Comparison of ENCODE assay signal across 1 cellular context in genomic region chr3:15098503-15099363, GRCh38.
A peak's percentile ranks its signal among the peaks of the same experiment; 100 is the strongest.
TF ChIP-seq lines count a peak whose summit lies in the region.

RBSN (minus strand) TSS chr3:15099148; CDS start chr3:15096120, 3,028 bp downstream.

TF ChIP-seq in HEK293, 187 proteins besides CTCF, POLR2A, EP300 and RAD21 (continued from another document and continues in another):
- TF ChIP-seq TSHZ1 (tag by site-specific recombination; IDR thresholded peaks at IDR 0.05; ENCODE audit: borderline replicate concordance) = no peak
- TF ChIP-seq IKZF3 (tag by site-specific recombination; IDR thresholded peaks at IDR 0.05) = no peak
- TF ChIP-seq ZBTB26 (tag by site-specific recombination; optimal IDR thresholded peaks at IDR 0.05) = peak; percentile 63
- TF ChIP-seq ZNF2 (tag by site-specific recombination; IDR thresholded peaks at IDR 0.05) = peak; percentile 94
- no peak for TF ChIP-seq ZNF433 (tag by site-specific recombination; IDR thresholded peaks at IDR 0.05; ENCODE audit: low read depth)
- TF ChIP-seq ZBTB17 (tag by site-specific recombination; IDR thresholded peaks at IDR 0.05) = peak; percentile 100
- TF ChIP-seq OSR2 (tag by site-specific recombination; IDR thresholded peaks at IDR 0.05) = no peak
- TF ChIP-seq SCRT1 (tag by site-specific recombination; IDR thresholded peaks at IDR 0.05; ENCODE audit: borderline replicate concordance) = no peak
- no peak for TF ChIP-seq ZNF174 (tag by site-specific recombination; IDR thresholded peaks at IDR 0.05)
- peak; percentile 29; the same call in 1 of the 2 replicates for TF ChIP-seq ZBTB48 (tag by site-specific recombination; IDR thresholded peaks at IDR 0.05)
- no peak for TF ChIP-seq ZNF423 (tag by site-specific recombination; IDR thresholded peaks at IDR 0.05)
- peak; percentile 57; the same call in 1 of the 2 replicates for TF ChIP-seq ZNF133 (tag by site-specific recombination; IDR thresholded peaks at IDR 0.05)
- TF ChIP-seq KLF8 (tag by site-specific recombination; IDR thresholded peaks at IDR 0.05) = peak; percentile 99
- TF ChIP-seq ZNF24 (tag by site-specific recombination; IDR thresholded peaks at IDR 0.05) = peak; percentile 81
- TF ChIP-seq ZNF19 (tag by site-specific recombination; IDR thresholded peaks at IDR 0.05; ENCODE audit: low read depth) = no peak
- TF ChIP-seq ZNF211 (tag by site-specific recombination; IDR thresholded peaks at IDR 0.05; ENCODE audit: low read depth) = no peak
- peak; percentile 34; the same call in 1 of the 2 replicates for TF ChIP-seq ZBTB44 (tag by site-specific recombination; IDR thresholded peaks at IDR 0.05)
- peak; percentile 81; the same call in 1 of the 2 replicates for TF ChIP-seq ZSCAN5A (tag by site-specific recombination; IDR thresholded peaks at IDR 0.05)
- TF ChIP-seq ZNF488 (tag by site-specific recombination; IDR thresholded peaks at IDR 0.05) = no peak
- no peak for TF ChIP-seq ZFP41 (tag by site-specific recombination; IDR thresholded peaks at IDR 0.05; ENCODE audit: borderline replicate concordance)
- no peak for TF ChIP-seq ZNF791 (tag by site-specific recombination; IDR thresholded peaks at IDR 0.05)
- TF ChIP-seq ZNF239 (tag by site-specific recombination; IDR thresholded peaks at IDR 0.05) = peak; percentile 63; the same call in 1 of the 2 replicates
- TF ChIP-seq KLF16 (tag by site-specific recombination; IDR thresholded peaks at IDR 0.05) = peak; percentile 97
- no peak for TF ChIP-seq BCL11A (tag by site-specific recombination; IDR thresholded peaks at IDR 0.05; ENCODE audit: low read depth)
- TF ChIP-seq GLIS2 (tag by site-specific recombination; IDR thresholded peaks at IDR 0.05) = peak; percentile 75
- TF ChIP-seq YY1 (tag by site-specific recombination; IDR thresholded peaks at IDR 0.05) = peak; percentile 97
- peak; percentile 92 for TF ChIP-seq ZNF600 (tag by site-specific recombination; IDR thresholded peaks at IDR 0.05)
- peak; percentile 95 for TF ChIP-seq ZNF660 (tag by site-specific recombination; IDR thresholded peaks at IDR 0.05)
- TF ChIP-seq ZNF416 (tag by site-specific recombination; IDR thresholded peaks at IDR 0.05) = no peak
- peak; percentile 36 for TF ChIP-seq ZNF623 (tag by site-specific recombination; IDR thresholded peaks at IDR 0.05)
- no peak for TF ChIP-seq ZNF114 (tag by site-specific recombination; IDR thresholded peaks at IDR 0.05)
- 0 out of 2 replicates have a peak, but pooled peaks have one; percentile 44 for TF ChIP-seq ZFP69B (tag by site-specific recombination; IDR thresholded peaks at IDR 0.05)
- 0 out of 2 replicates have a peak, but pooled peaks have one; percentile 23 for TF ChIP-seq ZNF341 (tag by site-specific recombination; IDR thresholded peaks at IDR 0.05; ENCODE audit: low read depth)
- TF ChIP-seq ZNF157 (tag by site-specific recombination; IDR thresholded peaks at IDR 0.05) = no peak
- TF ChIP-seq ZNF585B (tag by site-specific recombination; IDR thresholded peaks at IDR 0.05) = no peak
- TF ChIP-seq ZFP37 (tag by site-specific recombination; IDR thresholded peaks at IDR 0.05) = peak; percentile 94
- no peak for TF ChIP-seq ZNF704 (tag by site-specific recombination; IDR thresholded peaks at IDR 0.05)
- TF ChIP-seq WT1 (tag by site-specific recombination; IDR thresholded peaks at IDR 0.05) = peak; percentile 59; the same call in 1 of the 2 replicates
- TF ChIP-seq ZBTB8A (tag by site-specific recombination; IDR thresholded peaks at IDR 0.05) = peak; percentile 88
- TF ChIP-seq TCF7L2 (IDR thresholded peaks at IDR 0.05; ENCODE audit: borderline replicate concordance, low read depth, low read length) = no peak; the same call in 1 of the 2 replicates
- TF ChIP-seq ZNF610 (tag by site-specific recombination; IDR thresholded peaks at IDR 0.05; ENCODE audit: borderline replicate concordance) = peak; percentile 78; the same call in 1 of the 2 replicates
- TF ChIP-seq ZNF394 (tag by site-specific recombination; IDR thresholded peaks at IDR 0.05; ENCODE audit: borderline replicate concordance) = peak; percentile 75
- TF ChIP-seq MEIS1 (CRISPR knock-in tag; IDR thresholded peaks at IDR 0.05; ENCODE audit: borderline replicate concordance) = no peak
- no peak for TF ChIP-seq ZNF214 (tag by site-specific recombination; IDR thresholded peaks at IDR 0.05; ENCODE audit: borderline replicate concordance)
- TF ChIP-seq ZNF76 (tag by site-specific recombination; IDR thresholded peaks at IDR 0.05; ENCODE audit: borderline replicate concordance, low read depth) = peak; percentile 84
- no peak for TF ChIP-seq ZNF510 (tag by site-specific recombination; IDR thresholded peaks at IDR 0.05; ENCODE audit: insufficient replicate concordance)
- 0 out of 2 replicates have a peak, but pooled peaks have one; percentile 82 for TF ChIP-seq PBX3 (CRISPR knock-in tag; IDR thresholded peaks at IDR 0.05)
- peak; percentile 68; the same call in 1 of the 2 replicates for TF ChIP-seq ZNF777 (tag by site-specific recombination; IDR thresholded peaks at IDR 0.05; ENCODE audit: borderline replicate concordance)
- TF ChIP-seq SALL2 (tag by site-specific recombination; IDR thresholded peaks at IDR 0.05; ENCODE audit: borderline replicate concordance) = 0 out of 2 replicates have a peak, but pooled peaks have one; percentile 65
- no peak for TF ChIP-seq PRDM6 (tag by site-specific recombination; IDR thresholded peaks at IDR 0.05)
- TF ChIP-seq ZNF658 (tag by site-specific recombination; IDR thresholded peaks at IDR 0.05) = no peak
- no peak for TF ChIP-seq ZNF654 (tag by site-specific recombination; IDR thresholded peaks at IDR 0.05; ENCODE audit: low read depth)
- no peak; the same call in 1 of the 2 replicates for TF ChIP-seq ZIC2 (tag by site-specific recombination; IDR thresholded peaks at IDR 0.05)
- no peak for TF ChIP-seq ZNF10 (tag by site-specific recombination; IDR thresholded peaks at IDR 0.05)
- no peak for TF ChIP-seq ZNF645 (tag by site-specific recombination; IDR thresholded peaks at IDR 0.05)
